ENCODE assay signal across 28 cellular contexts in the genomic region with DNA sequence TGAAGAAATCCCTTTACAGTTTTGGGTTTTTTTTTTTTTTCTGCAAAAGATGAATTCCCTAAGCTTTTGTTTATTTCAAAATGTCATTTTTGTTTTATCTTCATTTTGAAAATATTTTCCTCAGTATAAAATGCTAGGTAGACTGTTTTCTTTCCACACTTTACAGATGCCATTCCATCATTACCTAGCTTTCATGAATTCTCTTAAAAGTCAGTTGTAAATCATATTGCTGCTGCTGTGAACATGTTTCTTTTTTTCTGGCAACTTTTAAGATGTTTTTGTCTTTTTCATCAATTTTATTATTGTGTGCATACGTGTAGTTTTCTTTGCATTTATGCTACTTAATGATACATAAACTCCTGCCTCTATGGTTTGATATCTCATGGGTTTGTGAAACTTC.
"Had no signal": no experiment of that assay in that cellular context is flagged by ENCODE, and none has a peak within 500 bp of the region (broad histone marks: within the 10 kb centered on the region; RNA-seq: fewer than 3 reads in every experiment).

No MANE protein-coding gene starts in this region.

- FAIRE-seq: colon, endometrium, endothelial cell of umbilical vein had no signal

- ATAC-seq: effector memory CD8-positive, alpha-beta T cell; esophagus mucosa; foreskin keratinocyte; gastrocnemius medialis; gastroesophageal sphincter; heart left ventricle; heart right ventricle had no signal

- H3K4me3 ChIP-seq: colonic mucosa, coronary artery, dorsolateral prefrontal cortex, esophagus muscularis mucosa, esophagus squamous epithelium, gastrocnemius medialis, gastroesophageal sphincter, heart left ventricle, heart right ventricle had no signal

- H3K9me3 Mint-ChIP-seq: effector memory CD8-positive, alpha-beta T cell had no signal

- H3K4me3 Mint-ChIP-seq: dendritic cell treated with granulocyte-macrophage colony-stimulating factor and Interleukin-4, amounts not matched to agents 40 ng/mL and 50 ng/mL, for 4 days; effector memory CD8-positive, alpha-beta T cell; endodermal cell had no signal

- H3K27me3 Mint-ChIP-seq: dendritic cell treated with granulocyte-macrophage colony-stimulating factor and Interleukin-4, amounts not matched to agents 40 ng/mL and 50 ng/mL, for 4 days had no signal

- H3K27ac ChIP-seq: colonic mucosa, coronary artery, dorsolateral prefrontal cortex, epithelial cell of prostate, esophagus muscularis mucosa, esophagus squamous epithelium, foreskin keratinocyte, gastrocnemius medialis, gastroesophageal sphincter, heart left ventricle, heart right ventricle had no signal

- DNase-seq: colonic mucosa; cortex of kidney; dermis blood vessel endothelial cell; dorsolateral prefrontal cortex; effector CD4-positive, alpha-beta T cell; effector CD8-positive, alpha-beta T cell; effector memory CD4-positive, alpha-beta T cell; effector memory CD8-positive, alpha-beta T cell; endodermal cell; erythroblast; esophagus squamous epithelium; foreskin fibroblast; foreskin keratinocyte; foreskin melanocyte; gastrocnemius medialis; glutamatergic neuron; head of caudate nucleus; heart left ventricle; heart right ventricle had no signal

- H3K27ac Mint-ChIP-seq: dendritic cell treated with granulocyte-macrophage colony-stimulating factor and Interleukin-4, amounts not matched to agents 40 ng/mL and 50 ng/mL, for 4 days; effector memory CD8-positive, alpha-beta T cell; endodermal cell had no signal

- H3K4me1 ChIP-seq: colonic mucosa, esophagus squamous epithelium, foreskin keratinocyte, gastroesophageal sphincter had no signal

- H3K4me1 Mint-ChIP-seq: endodermal cell had no signal

- H3K36me3 ChIP-seq: colonic mucosa, esophagus muscularis mucosa, esophagus squamous epithelium, gastrocnemius medialis, gastroesophageal sphincter, heart left ventricle, heart right ventricle had no signal

- H3K9me3 ChIP-seq: colonic mucosa had no signal

- H3K27me3 ChIP-seq: colonic mucosa, esophagus muscularis mucosa, foreskin keratinocyte, gastrocnemius medialis, gastroesophageal sphincter, heart left ventricle, heart right ventricle had no signal
